1 cellular context compared by ENCODE assay signal in genomic region chr17:4547118-4547906, GRCh38.
TF ChIP-seq lines count a peak whose summit lies in the region.

No MANE protein-coding gene starts in this region.

TF ChIP-seq in HepG2, 621 proteins besides CTCF, POLR2A, EP300 and RAD21:
- TF ChIP-seq HMGXB4 (CRISPR knock-in tag; IDR thresholded peaks at IDR 0.05; ENCODE audit: borderline replicate concordance in 1 of 2, low read depth in 1 of 2): no peak
- no peak for TF ChIP-seq HNRNPLL (IDR thresholded peaks at IDR 0.05; ENCODE audit: low read depth, low read length, poor library complexity, severe bottlenecking)
- no peak for TF ChIP-seq DZIP1 (CRISPR knock-in tag; IDR thresholded peaks at IDR 0.05)
- no peak for TF ChIP-seq TMF1 (CRISPR knock-in tag; IDR thresholded peaks at IDR 0.05; ENCODE audit: low read depth)
- no peak for TF ChIP-seq CREM (IDR thresholded peaks at IDR 0.05)
- TF ChIP-seq CREM (CRISPR knock-in tag; IDR thresholded peaks at IDR 0.05): no peak
- no peak for TF ChIP-seq SAFB2 (CRISPR knock-in tag; IDR thresholded peaks at IDR 0.05; ENCODE audit: borderline replicate concordance, low read depth)
- no peak for TF ChIP-seq HNF1B (CRISPR knock-in tag; IDR thresholded peaks at IDR 0.05)
- TF ChIP-seq ZSCAN30 (CRISPR knock-in tag; IDR thresholded peaks at IDR 0.05): no peak
- no peak for TF ChIP-seq KLF11 (CRISPR knock-in tag; IDR thresholded peaks at IDR 0.05)
- no peak for TF ChIP-seq CBX1 (IDR thresholded peaks at IDR 0.05; ENCODE audit: low read depth)
- no peak for TF ChIP-seq AKNA (CRISPR knock-in tag; IDR thresholded peaks at IDR 0.05; ENCODE audit: borderline replicate concordance)
